ENCODE assay signal across 8 cellular contexts in the genomic region with DNA sequence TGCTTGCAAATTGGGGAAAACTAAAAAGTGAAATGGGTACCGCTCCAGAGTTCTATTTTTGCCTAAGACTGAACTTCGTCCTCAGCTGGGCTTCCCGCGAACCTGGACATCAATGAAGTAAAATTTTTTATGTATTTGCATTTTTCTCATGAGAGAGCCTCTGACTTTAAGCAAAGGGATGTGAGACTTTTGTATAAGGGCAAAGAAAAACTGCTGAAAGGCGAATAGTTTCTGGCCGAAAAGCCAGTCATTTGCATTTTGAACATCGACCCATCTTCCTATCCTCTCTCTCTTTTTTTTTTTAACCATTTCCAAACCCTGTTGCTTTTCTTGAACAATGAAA. TPM values are rescaled to one million over a fixed set of nuclear protein-coding genes. Genes with fewer than 3 reads are reported as not detected.
DNase-seq lines count a peak whose midpoint lies in the region; ATAC-seq, FAIRE-seq and TF ChIP-seq lines count a peak whose summit lies in the region.

No MANE protein-coding gene starts in this region.

- no peak for TF ChIP-seq RAD21 in neural cell (conservative IDR thresholded peaks at IDR 0.05)

- TF ChIP-seq CTCF in chondrocyte (IDR thresholded peaks at IDR 0.05) (no peak), neural cell (IDR thresholded peaks at IDR 0.05; ENCODE audit: poor library complexity, severe bottlenecking) (no peak)

- peak overlapping the region; percentile 86 for H3K4me3 Mint-ChIP-seq in chondrocyte (ENCODE audit: unreplicated experiment)

- ATAC-seq in GM18858 (IDR thresholded peaks at IDR 0.05; ENCODE audit: unreplicated experiment) (peak; percentile 11), HG03457 (IDR thresholded peaks at IDR 0.05; ENCODE audit: unreplicated experiment) (peak; percentile 16), GM19455 (IDR thresholded peaks at IDR 0.05; ENCODE audit: unreplicated experiment) (no peak)

- peak overlapping the region; percentile 83 for H3K27ac ChIP-seq in neural cell (ENCODE audit: low read length)

- peaks cover 8% of the 10 kb centered on the region for H3K27me3 Mint-ChIP-seq in chondrocyte (ENCODE audit: low read depth)

- H3K9ac ChIP-seq in neural cell (ENCODE audit: low read length): peak overlapping the region; percentile 92

- H3K27ac Mint-ChIP-seq in chondrocyte (ENCODE audit: unreplicated experiment): peak overlapping the region; percentile 88

- H3K9me2 ChIP-seq in neural cell (ENCODE audit: insufficient read depth, low read length): no peaks in the 10 kb centered on the region

- no peak for TF ChIP-seq EP300 in neural cell (conservative IDR thresholded peaks at IDR 0.05; ENCODE audit: poor library complexity, severe bottlenecking)

- H3K36me3 ChIP-seq in neural cell (ENCODE audit: insufficient read depth, low read length): no peaks in the 10 kb centered on the region

- H3K79me2 ChIP-seq in neural cell (replicated peaks; ENCODE audit: insufficient read depth, low read length): peaks cover 21% of the 10 kb centered on the region

- H4K20me1 ChIP-seq in neural cell (ENCODE audit: insufficient read depth): no peaks in the 10 kb centered on the region

- peak overlapping the region; percentile 74 for H2AFZ ChIP-seq in neural cell (ENCODE audit: low read depth, low read length)

- H3K36me3 Mint-ChIP-seq in chondrocyte (ENCODE audit: low read depth): peaks cover 13% of the 10 kb centered on the region

- peak overlapping the region; percentile 92 for H3K4me3 ChIP-seq in neural cell (ENCODE audit: low read length)

- H3F3A ChIP-seq in neural cell (ENCODE audit: insufficient read depth, low read length, poor library complexity, severe bottlenecking): no peaks in the 10 kb centered on the region

- H3K27me3 ChIP-seq in neural cell (ENCODE audit: insufficient read depth, low read depth, low read length): no peaks in the 10 kb centered on the region

- peak overlapping the region; percentile 97 for H3K4me2 ChIP-seq in neural cell (ENCODE audit: low read length)

- peaks cover 25% of the 10 kb centered on the region for H3K4me1 Mint-ChIP-seq in chondrocyte (ENCODE audit: low read depth)

- no peaks in the 10 kb centered on the region for H3K9me3 Mint-ChIP-seq in chondrocyte (ENCODE audit: low read depth)

- FAIRE-seq in HTR-8/SVneo (lab: Jason Lieb, UNC): no peak

- H3K9me3 ChIP-seq in neural cell (ENCODE audit: low read length): no peaks in the 10 kb centered on the region

- DNase-seq in chondrocyte (ENCODE audit: low spot score): no peak
- no peak for DNase-seq in SW480 (ENCODE audit: low spot score)
- DNase-seq in NCI-H2107 (lab: John Stamatoyannopoulos, UW): no peak
- no peak for DNase-seq in HTR-8/SVneo (ENCODE audit: insufficient read length, low spot score)

TF ChIP-seq in neural cell, 6 proteins besides CTCF, POLR2A, EP300 and RAD21:
- TF ChIP-seq SMC3 (conservative IDR thresholded peaks at IDR 0.05; ENCODE audit: poor library complexity) (no peak), POLR2AphosphoS5 (IDR thresholded peaks at IDR 0.05) (no peak), MXI1 (conservative IDR thresholded peaks at IDR 0.05; ENCODE audit: poor library complexity, severe bottlenecking) (no peak), EZH2 (IDR thresholded peaks at IDR 0.05; ENCODE audit: borderline replicate concordance, insufficient read depth, low read length, poor library complexity, severe bottlenecking) (no peak), TAF1 (IDR thresholded peaks at IDR 0.05; ENCODE audit: low read depth) (no peak), REST (IDR thresholded peaks at IDR 0.05; ENCODE audit: borderline replicate concordance) (no peak)

RNA-seq across cellular contexts. Expression of gene PMPCB, which starts 0.6 kb away (rescaled TPM):
- 34.1 to 46.1 TPM (median 37.1 TPM) in 3 replicates for total RNA-seq in chondrocyte
- polyA plus RNA-seq in neural cell: 130 and 138 TPM in 2 replicates
- 85.5 and 95.2 TPM in 2 replicates for polyA minus RNA-seq in neural cell

RNA-seq across cellular contexts. Expression of gene DNAJC2, which starts 46.8 kb away (rescaled TPM):
- total RNA-seq in chondrocyte: 17.6 to 26.9 TPM (median 18.3 TPM) in 3 replicates
- 26.2 and 29.7 TPM in 2 replicates for polyA plus RNA-seq in neural cell
- polyA minus RNA-seq in neural cell: 22.2 and 24.8 TPM in 2 replicates

RNA-seq across cellular contexts. Expression of gene PSMC2, which starts 49.6 kb away (rescaled TPM):
- 126 to 157 TPM (median 133 TPM) in 3 replicates for total RNA-seq in chondrocyte
- 192 and 206 TPM in 2 replicates for polyA plus RNA-seq in neural cell
- polyA minus RNA-seq in neural cell: 103 and 119 TPM in 2 replicates
